24 cellular contexts compared by ENCODE assay signal in genomic region chr18:63150326-63150725, GRCh38.
DNase-seq lines count a peak whose midpoint lies in the region; ATAC-seq and TF ChIP-seq lines count a peak whose summit lies in the region.
"Had no signal": no experiment of that assay in that cellular context is flagged by ENCODE, and none has a peak within 500 bp of the region (broad histone marks: within the 10 kb centered on the region; RNA-seq: fewer than 3 reads in every experiment).

No MANE protein-coding gene starts in this region.

- H3K36me3 ChIP-seq in thoracic aorta, result no peaks in the 10 kb centered on the region
- H3K36me3 ChIP-seq: cardiac muscle cell, stomach, upper lobe of left lung had no signal

- H3K9me3 Mint-ChIP-seq in activated naive CD4-positive, alpha-beta T cell treated with anti-CD3 and anti-CD28 coated beads for 36 hours, result no peaks in the 10 kb centered on the region
- H3K9me3 Mint-ChIP-seq in activated naive CD4-positive, alpha-beta T cell treated with anti-CD3 and anti-CD28 coated beads, Interleukin-2, amount 10 ng/mL, durations not matched to agents 7 days and 5 days, result no peaks in the 10 kb centered on the region
- no peaks in the 10 kb centered on the region for H3K9me3 Mint-ChIP-seq in IgD-negative memory B cell
- H3K9me3 Mint-ChIP-seq in activated naive CD8-positive, alpha-beta T cell treated with anti-CD3 and anti-CD28 coated beads, Interleukin-2, amount 50 U/mL, for 24 hours, result no peaks in the 10 kb centered on the region
- H3K9me3 Mint-ChIP-seq: activated T-helper 2 cell treated with anti-CD3 and anti-CD28 coated beads, Interferon-gamma antibody, Interleukin-2, Interleukin-4, amounts not matched to agents 10 μg/mL and 5 μg/mL and 100 μg/mL, durations not matched to agents 14 hours and 24 hours and 36 hours; dendritic cell treated with granulocyte-macrophage colony-stimulating factor and Interleukin-4, amounts not matched to agents 40 ng/mL and 50 ng/mL, for 4 days had no signal

- no peak overlapping the region for H3K4me3 Mint-ChIP-seq in activated naive CD4-positive, alpha-beta T cell treated with anti-CD3 and anti-CD28 coated beads for 36 hours
- H3K4me3 Mint-ChIP-seq in activated naive CD4-positive, alpha-beta T cell treated with anti-CD3 and anti-CD28 coated beads, Interleukin-2, amount 10 ng/mL, durations not matched to agents 7 days and 5 days, result no peak overlapping the region
- H3K4me3 Mint-ChIP-seq in IgD-negative memory B cell, result no peak overlapping the region
- no peak overlapping the region for H3K4me3 Mint-ChIP-seq in activated naive CD8-positive, alpha-beta T cell treated with anti-CD3 and anti-CD28 coated beads, Interleukin-2, amount 50 U/mL, for 24 hours
- H3K4me3 Mint-ChIP-seq: dendritic cell treated with granulocyte-macrophage colony-stimulating factor and Interleukin-4, amounts not matched to agents 40 ng/mL and 50 ng/mL, for 4 days had no signal

- H3K27me3 Mint-ChIP-seq in activated naive CD4-positive, alpha-beta T cell treated with anti-CD3 and anti-CD28 coated beads for 36 hours (ENCODE audit: low read depth), result no peaks in the 10 kb centered on the region
- no peaks in the 10 kb centered on the region for H3K27me3 Mint-ChIP-seq in activated naive CD4-positive, alpha-beta T cell treated with anti-CD3 and anti-CD28 coated beads, Interleukin-2, amount 10 ng/mL, durations not matched to agents 7 days and 5 days
- no peaks in the 10 kb centered on the region for H3K27me3 Mint-ChIP-seq in IgD-negative memory B cell
- no peaks in the 10 kb centered on the region for H3K27me3 Mint-ChIP-seq in activated naive CD8-positive, alpha-beta T cell treated with anti-CD3 and anti-CD28 coated beads, Interleukin-2, amount 50 U/mL, for 24 hours

- peaks cover 13% of the 10 kb centered on the region for H3K36me3 Mint-ChIP-seq in activated naive CD4-positive, alpha-beta T cell treated with anti-CD3 and anti-CD28 coated beads for 36 hours (ENCODE audit: low read depth)
- H3K36me3 Mint-ChIP-seq in activated naive CD4-positive, alpha-beta T cell treated with anti-CD3 and anti-CD28 coated beads, Interleukin-2, amount 10 ng/mL, durations not matched to agents 7 days and 5 days, result peaks cover 60% of the 10 kb centered on the region
- peaks cover 4% of the 10 kb centered on the region for H3K36me3 Mint-ChIP-seq in IgD-negative memory B cell
- H3K36me3 Mint-ChIP-seq in activated naive CD8-positive, alpha-beta T cell treated with anti-CD3 and anti-CD28 coated beads, Interleukin-2, amount 50 U/mL, for 24 hours (ENCODE audit: low read depth), result peaks cover 19% of the 10 kb centered on the region

- no peak for ATAC-seq in activated naive CD8-positive, alpha-beta T cell treated with anti-CD3 and anti-CD28 coated beads, Interleukin-2, amount 50 U/mL, for 24 hours
- ATAC-seq in thoracic aorta (ENCODE audit: insufficient number of reproducible peaks, low FRiP score, low read depth) (no peak), HG02642 (IDR thresholded peaks at IDR 0.05; ENCODE audit: poor library complexity, unreplicated experiment) (no peak), HG03469 (IDR thresholded peaks at IDR 0.05; ENCODE audit: unreplicated experiment) (no peak)
- ATAC-seq: HCT116 had no signal

- H3K9me3 ChIP-seq in thoracic aorta, result no peaks in the 10 kb centered on the region
- H3K9me3 ChIP-seq: stomach, upper lobe of left lung had no signal

- H3K4me1 ChIP-seq in thoracic aorta (ENCODE audit: control insufficient read depth in 1 of 2, low read depth in 2 of 2), result peaks cover 12 to 52% of the 10 kb centered on the region in 2 donors

- H3K27me3 ChIP-seq in thoracic aorta (replicated peaks; ENCODE audit: insufficient read depth), result no peaks in the 10 kb centered on the region
- H3K27me3 ChIP-seq: cardiac muscle cell, stomach, upper lobe of left lung had no signal

- intact Hi-C loops in activated naive CD4-positive, alpha-beta T cell treated with anti-CD3 and anti-CD28 coated beads for 36 hours (cut with micrococcal nuclease), result no loop called here

- CTCF ChIA-PET in activated naive CD4-positive, alpha-beta T cell treated with anti-CD3 and anti-CD28 coated beads for 36 hours (lab: Charles Lee), result interaction anchor here (0.7 to 9.8 kb wide), 5 partner anchors 11 to 168 kb away, joined by 3 to 84 read pairs (median 4); partner anchors contain the start of gene BCL2
- CTCF ChIA-PET in activated naive CD4-positive, alpha-beta T cell treated with anti-CD3 and anti-CD28 coated beads, Interleukin-2, amount 10 ng/mL, durations not matched to agents 7 days and 5 days (lab: Charles Lee), result interaction anchor here (1.3 to 7.0 kb wide), 3 partner anchors 11 to 168 kb away, joined by 3 to 43 read pairs (median 24); partner anchors contain the start of gene BCL2

- no peak for DNase-seq in activated naive CD4-positive, alpha-beta T cell treated with anti-CD3 and anti-CD28 coated beads for 36 hours
- no peak for DNase-seq in activated naive CD4-positive, alpha-beta T cell treated with anti-CD3 and anti-CD28 coated beads, Interleukin-2, amount 10 ng/mL, durations not matched to agents 7 days and 5 days
- no peak for DNase-seq in activated naive CD8-positive, alpha-beta T cell treated with anti-CD3 and anti-CD28 coated beads, Interleukin-2, amount 50 U/mL, for 24 hours
- DNase-seq in thoracic aorta (ENCODE audit: low spot score) (no peak), NCI-H748 (lab: John Stamatoyannopoulos, UW; ENCODE audit: unreplicated experiment) (no peak)
- DNase-seq: GF-D8; KBM-7; kidney glomerular epithelial cell; MV-4-11; NCI-H1694 treated with DMSO at 0.1 percent for 48 hours; OCI-M1; retina; stimulated activated CD4-positive, alpha-beta T cell treated with anti-CD3 and anti-CD28 coated beads, Interleukin-4, amount 100 ng/mL, for 1 hour; stomach; upper lobe of left lung had no signal

- H3K4me1 Mint-ChIP-seq in activated naive CD4-positive, alpha-beta T cell treated with anti-CD3 and anti-CD28 coated beads for 36 hours (ENCODE audit: low read depth), result peaks cover 65% of the 10 kb centered on the region
- H3K4me1 Mint-ChIP-seq in activated naive CD4-positive, alpha-beta T cell treated with anti-CD3 and anti-CD28 coated beads, Interleukin-2, amount 10 ng/mL, durations not matched to agents 7 days and 5 days, result peaks cover 59% of the 10 kb centered on the region
- H3K4me1 Mint-ChIP-seq in IgD-negative memory B cell, result peaks cover 53 to 75% (median 60%) of the 10 kb centered on the region in 3 donors
- H3K4me1 Mint-ChIP-seq in activated naive CD8-positive, alpha-beta T cell treated with anti-CD3 and anti-CD28 coated beads, Interleukin-2, amount 50 U/mL, for 24 hours, result peaks cover 75% of the 10 kb centered on the region

- H3K27ac Mint-ChIP-seq in activated naive CD4-positive, alpha-beta T cell treated with anti-CD3 and anti-CD28 coated beads for 36 hours, result peak overlapping the region; percentile 10
- no peak overlapping the region for H3K27ac Mint-ChIP-seq in activated naive CD4-positive, alpha-beta T cell treated with anti-CD3 and anti-CD28 coated beads, Interleukin-2, amount 10 ng/mL, durations not matched to agents 7 days and 5 days
- H3K27ac Mint-ChIP-seq in IgD-negative memory B cell, result peak overlapping the region in 2 of 3 donors; percentile 55 to 83
- peak overlapping the region; percentile 64 for H3K27ac Mint-ChIP-seq in activated naive CD8-positive, alpha-beta T cell treated with anti-CD3 and anti-CD28 coated beads, Interleukin-2, amount 50 U/mL, for 24 hours
- H3K27ac Mint-ChIP-seq: dendritic cell treated with granulocyte-macrophage colony-stimulating factor and Interleukin-4, amounts not matched to agents 40 ng/mL and 50 ng/mL, for 4 days had no signal

- no peak for TF ChIP-seq CTCF in thoracic aorta (IDR thresholded peaks at IDR 0.05)

- no peak overlapping the region for H3K27ac ChIP-seq in thoracic aorta
- H3K27ac ChIP-seq: C4-2B, cardiac muscle cell, stomach, upper lobe of left lung had no signal

- H3K4me3 ChIP-seq in thoracic aorta, result peak overlapping the region; percentile 15
- H3K4me3 ChIP-seq: cardiac muscle cell, lung, stomach, upper lobe of left lung had no signal
